ENCODE assay signal across 9 cellular contexts in the genomic region with DNA sequence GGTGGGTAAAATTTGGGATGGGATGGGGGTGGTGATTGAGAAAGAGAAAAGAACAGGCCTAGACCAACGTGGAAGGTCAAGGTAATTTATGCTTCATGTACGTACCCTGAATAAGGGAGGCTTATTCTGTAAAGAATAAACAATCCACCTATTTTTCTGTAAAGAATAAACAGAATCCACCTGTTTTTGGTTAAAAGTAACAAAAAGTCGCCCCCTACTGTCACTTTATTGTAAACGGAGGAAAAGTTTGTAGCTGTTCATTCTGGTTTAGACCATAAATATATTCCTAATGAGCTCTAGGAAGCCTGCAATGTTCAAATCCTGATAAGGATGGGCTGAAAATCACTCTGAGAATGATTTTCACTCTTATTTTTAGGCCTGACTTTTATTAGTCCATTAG. TPM values are rescaled to one million over a fixed set of nuclear protein-coding genes. Genes with fewer than 3 reads are reported as not detected.
DNase-seq lines count a peak whose midpoint lies in the region; ATAC-seq and TF ChIP-seq lines count a peak whose summit lies in the region.
"Had no signal": no experiment of that assay in that cellular context is flagged by ENCODE, and none has a peak within 500 bp of the region (broad histone marks: within the 10 kb centered on the region; RNA-seq: fewer than 3 reads in every experiment).

No MANE protein-coding gene starts in this region.

- H3K4me3 ChIP-seq in Panc1 (ENCODE audit: low read depth in 2 of 2, low read length in 2 of 2): no peak overlapping the region
- no peak overlapping the region for H3K4me3 ChIP-seq in fibroblast of the aortic adventitia (ENCODE audit: low read depth, low read length)
- H3K4me3 ChIP-seq in thoracic aorta: no peak overlapping the region
- no peak overlapping the region for H3K4me3 ChIP-seq in sigmoid colon
- H3K4me3 ChIP-seq: upper lobe of left lung had no signal

- in situ Hi-C loops in Panc1 (cut with HindIII; ENCODE audit: low pct_unique_long_range_greater_than_20kb, low sequenced_read_pairs): no loop called here

- H3K27ac ChIP-seq in Panc1 (ENCODE audit: low read length) (no peak overlapping the region), thoracic aorta (no peak overlapping the region), sigmoid colon (no peak overlapping the region)
- H3K27ac ChIP-seq: upper lobe of left lung had no signal

- H3K9me3 ChIP-seq in Panc1 (ENCODE audit: control insufficient read depth, insufficient read depth, low read depth, low read length) (no peaks in the 10 kb centered on the region), thoracic aorta (no peaks in the 10 kb centered on the region), sigmoid colon (no peaks in the 10 kb centered on the region)
- H3K9me3 ChIP-seq: upper lobe of left lung had no signal

- H3K4me3 Mint-ChIP-seq in activated naive CD8-positive, alpha-beta T cell treated with anti-CD3 and anti-CD28 coated beads, Interleukin-2, amount 10 ng/mL, durations not matched to agents 7 days and 5 days: no peak overlapping the region
- H3K4me3 Mint-ChIP-seq in activated naive CD8-positive, alpha-beta T cell treated with anti-CD3 and anti-CD28 coated beads, Interleukin-2, amount 50 U/mL, for 24 hours: no peak overlapping the region

- TF ChIP-seq CTCF in Panc1 (IDR thresholded peaks at IDR 0.05) (peak; percentile 65), fibroblast of the aortic adventitia (IDR thresholded peaks at IDR 0.05; ENCODE audit: insufficient read depth, low read length) (peak; percentile 48), thoracic aorta (IDR thresholded peaks at IDR 0.05) (peak; percentile 18), sigmoid colon (IDR thresholded peaks at IDR 0.05) (no peak)

- no peak for TF ChIP-seq EP300 in sigmoid colon (IDR thresholded peaks at IDR 0.05)

- ATAC-seq in activated naive CD8-positive, alpha-beta T cell treated with anti-CD3 and anti-CD28 coated beads, Interleukin-2, amount 10 ng/mL, durations not matched to agents 7 days and 5 days (ENCODE audit: low read depth): peak; percentile 25
- no peak for ATAC-seq in activated naive CD8-positive, alpha-beta T cell treated with anti-CD3 and anti-CD28 coated beads, Interleukin-2, amount 50 U/mL, for 24 hours
- ATAC-seq in Panc1 (no peak), thoracic aorta (ENCODE audit: insufficient number of reproducible peaks, low FRiP score, low read depth) (no peak)

- H3K27me3 Mint-ChIP-seq in activated naive CD8-positive, alpha-beta T cell treated with anti-CD3 and anti-CD28 coated beads, Interleukin-2, amount 10 ng/mL, durations not matched to agents 7 days and 5 days: no peaks in the 10 kb centered on the region
- no peaks in the 10 kb centered on the region for H3K27me3 Mint-ChIP-seq in activated naive CD8-positive, alpha-beta T cell treated with anti-CD3 and anti-CD28 coated beads, Interleukin-2, amount 50 U/mL, for 24 hours

- H3K36me3 ChIP-seq in Panc1 (ENCODE audit: control insufficient read depth, insufficient read depth, low read length) (no peaks in the 10 kb centered on the region), thoracic aorta (peaks cover 4% of the 10 kb centered on the region), sigmoid colon (peaks cover 0 to 35% (median 6%) of the 10 kb centered on the region in 4 donors)

- DNase-seq in activated naive CD8-positive, alpha-beta T cell treated with anti-CD3 and anti-CD28 coated beads, Interleukin-2, amount 10 ng/mL, durations not matched to agents 7 days and 5 days: no peak
- DNase-seq in activated naive CD8-positive, alpha-beta T cell treated with anti-CD3 and anti-CD28 coated beads, Interleukin-2, amount 50 U/mL, for 24 hours: no peak
- no peak for DNase-seq in Panc1 (ENCODE audit: low read depth, low spot score)
- peak; percentile 43 for DNase-seq in fibroblast of the aortic adventitia (ENCODE audit: low read depth)
- DNase-seq in thoracic aorta (ENCODE audit: low spot score): no peak
- DNase-seq in activated CD4-positive, alpha-beta T cell treated with anti-CD3 and anti-CD28 coated beads for 48 hours: no peak
- DNase-seq in NCI-H1436 treated with DMSO at 0.1 percent for 48 hours (lab: John Stamatoyannopoulos, UW): no peak
- DNase-seq in sigmoid colon: no peak
- DNase-seq: upper lobe of left lung had no signal

- peaks cover 2% of the 10 kb centered on the region for H3K4me1 Mint-ChIP-seq in activated naive CD8-positive, alpha-beta T cell treated with anti-CD3 and anti-CD28 coated beads, Interleukin-2, amount 10 ng/mL, durations not matched to agents 7 days and 5 days
- H3K4me1 Mint-ChIP-seq in activated naive CD8-positive, alpha-beta T cell treated with anti-CD3 and anti-CD28 coated beads, Interleukin-2, amount 50 U/mL, for 24 hours: peaks cover 9% of the 10 kb centered on the region

- CTCF ChIA-PET in Panc1 (lab: Charles Lee): interaction anchor here (0.6 to 1.3 kb wide), 7 partner anchors 10 to 173 kb away, joined by 3 to 15 read pairs (median 4); no protein-coding TSS in a partner anchor

- H3K27me3 ChIP-seq in Panc1 (ENCODE audit: control insufficient read depth, insufficient read depth, low read length): no peaks in the 10 kb centered on the region
- H3K27me3 ChIP-seq in thoracic aorta (replicated peaks; ENCODE audit: insufficient read depth): no peaks in the 10 kb centered on the region
- H3K27me3 ChIP-seq in sigmoid colon: no peaks in the 10 kb centered on the region
- H3K27me3 ChIP-seq: upper lobe of left lung had no signal

- H3K36me3 Mint-ChIP-seq in activated naive CD8-positive, alpha-beta T cell treated with anti-CD3 and anti-CD28 coated beads, Interleukin-2, amount 10 ng/mL, durations not matched to agents 7 days and 5 days: peaks cover 5% of the 10 kb centered on the region
- peaks cover 7% of the 10 kb centered on the region for H3K36me3 Mint-ChIP-seq in activated naive CD8-positive, alpha-beta T cell treated with anti-CD3 and anti-CD28 coated beads, Interleukin-2, amount 50 U/mL, for 24 hours (ENCODE audit: low read depth)

- intact Hi-C loops in Panc1 (cut with micrococcal nuclease; ENCODE audit: unreplicated experiment) (loop anchor here (5.0 to 10.0 kb wide), 2 partner anchors 87 to 139 kb away; a partner anchor contains a TSS), sigmoid colon (cut with DNase I) (no loop called here)

- no TSS peak for BruUV-seq in Panc1 (replicated peaks; lab: Mats Ljungman, UMichigan)

- no peaks in the 10 kb centered on the region for H3K9me3 Mint-ChIP-seq in activated naive CD8-positive, alpha-beta T cell treated with anti-CD3 and anti-CD28 coated beads, Interleukin-2, amount 10 ng/mL, durations not matched to agents 7 days and 5 days
- no peaks in the 10 kb centered on the region for H3K9me3 Mint-ChIP-seq in activated naive CD8-positive, alpha-beta T cell treated with anti-CD3 and anti-CD28 coated beads, Interleukin-2, amount 50 U/mL, for 24 hours

- H3K4me1 ChIP-seq in Panc1 (ENCODE audit: control insufficient read depth, insufficient read depth, low read length) (peaks cover 7% of the 10 kb centered on the region; the same call in 1 of the 2 replicates), thoracic aorta (ENCODE audit: control insufficient read depth in 1 of 2, low read depth in 2 of 2) (no peaks in the 10 kb centered on the region), sigmoid colon (peaks cover 0 to 6% (median 0%) of the 10 kb centered on the region in 4 donors)
- H3K4me1 ChIP-seq: upper lobe of left lung had no signal

- no peak overlapping the region for H3K27ac Mint-ChIP-seq in activated naive CD8-positive, alpha-beta T cell treated with anti-CD3 and anti-CD28 coated beads, Interleukin-2, amount 10 ng/mL, durations not matched to agents 7 days and 5 days
- H3K27ac Mint-ChIP-seq in activated naive CD8-positive, alpha-beta T cell treated with anti-CD3 and anti-CD28 coated beads, Interleukin-2, amount 50 U/mL, for 24 hours: no peak overlapping the region

- 6 to 20% methylated on average over 4 of the region's 4 CpGs for WGBS in sigmoid colon, 2 donors

- TF ChIP-seq POLR2A in sigmoid colon (IDR thresholded peaks at IDR 0.05): no peak

- POLR2A ChIA-PET in activated naive CD8-positive, alpha-beta T cell treated with anti-CD3 and anti-CD28 coated beads, Interleukin-2, amount 10 ng/mL, durations not matched to agents 7 days and 5 days (lab: Charles Lee): interaction anchor here (1.0 kb wide), 1 partner anchor 152 kb away, joined by 6 read pairs; no protein-coding TSS in a partner anchor
- POLR2A ChIA-PET in Panc1 (lab: Charles Lee): interaction anchor here (0.6 kb wide), 1 partner anchor 23 kb away, joined by 3 read pairs; no protein-coding TSS in a partner anchor

RNA-seq across cellular contexts. Expression of a gene that starts 23.5 kb away (rescaled TPM):
- total RNA-seq in activated naive CD8-positive, alpha-beta T cell treated with anti-CD3 and anti-CD28 coated beads, Interleukin-2, amount 10 ng/mL, durations not matched to agents 7 days and 5 days: 10 to 100 TPM; 65.6 to 66.8 TPM
- total RNA-seq in Panc1 (2021; ENCODE audit: unreplicated experiment) (62.2 TPM), fibroblast of the aortic adventitia (ENCODE audit: low replicate concordance) (79.5 and 101 TPM in 2 replicates), thoracic aorta (10 to 100 TPM; 57.0 to 65.1 TPM), sigmoid colon (10 to 100 TPM; 60.4 to 83.4 (median 67.7) TPM)
- 49.9 TPM for polyA plus RNA-seq in Panc1 (2012; ENCODE audit: insufficient read length)
- 100 to 1,000 TPM; 275 to 415 (median 355) TPM for polyA plus RNA-seq in sigmoid colon

RNA-seq across cellular contexts. Expression of a gene that starts 24.1 kb away (rescaled TPM):
- 10 to 100 TPM; 40.1 to 40.6 TPM for total RNA-seq in activated naive CD8-positive, alpha-beta T cell treated with anti-CD3 and anti-CD28 coated beads, Interleukin-2, amount 10 ng/mL, durations not matched to agents 7 days and 5 days
- 52.0 TPM for total RNA-seq in Panc1 (2021; ENCODE audit: unreplicated experiment)
- polyA plus RNA-seq in Panc1 (2012; ENCODE audit: insufficient read length): 22.0 TPM
- 105 and 107 TPM in 2 replicates for total RNA-seq in fibroblast of the aortic adventitia (ENCODE audit: low replicate concordance)
- 10 to 100 TPM; 41.4 to 85.3 TPM for total RNA-seq in thoracic aorta
- total RNA-seq in sigmoid colon: 10 to 100 TPM; 40.2 to 89.1 (median 74.7) TPM
- polyA plus RNA-seq in sigmoid colon: 10 to 100 TPM; 23.2 to 26.4 (median 25.7) TPM

Comparison
In these comparisons a context has a peak if more than half of its experiments do, and no peak if none do; other contexts are left out.
1. CTCF ChIP-seq: peak in Panc1 (single experiment), fibroblast of the aortic adventitia (single experiment) and thoracic aorta (single experiment); none in sigmoid colon (0 of 4).